ENCODE assay signal across 9 cellular contexts in the genomic region with DNA sequence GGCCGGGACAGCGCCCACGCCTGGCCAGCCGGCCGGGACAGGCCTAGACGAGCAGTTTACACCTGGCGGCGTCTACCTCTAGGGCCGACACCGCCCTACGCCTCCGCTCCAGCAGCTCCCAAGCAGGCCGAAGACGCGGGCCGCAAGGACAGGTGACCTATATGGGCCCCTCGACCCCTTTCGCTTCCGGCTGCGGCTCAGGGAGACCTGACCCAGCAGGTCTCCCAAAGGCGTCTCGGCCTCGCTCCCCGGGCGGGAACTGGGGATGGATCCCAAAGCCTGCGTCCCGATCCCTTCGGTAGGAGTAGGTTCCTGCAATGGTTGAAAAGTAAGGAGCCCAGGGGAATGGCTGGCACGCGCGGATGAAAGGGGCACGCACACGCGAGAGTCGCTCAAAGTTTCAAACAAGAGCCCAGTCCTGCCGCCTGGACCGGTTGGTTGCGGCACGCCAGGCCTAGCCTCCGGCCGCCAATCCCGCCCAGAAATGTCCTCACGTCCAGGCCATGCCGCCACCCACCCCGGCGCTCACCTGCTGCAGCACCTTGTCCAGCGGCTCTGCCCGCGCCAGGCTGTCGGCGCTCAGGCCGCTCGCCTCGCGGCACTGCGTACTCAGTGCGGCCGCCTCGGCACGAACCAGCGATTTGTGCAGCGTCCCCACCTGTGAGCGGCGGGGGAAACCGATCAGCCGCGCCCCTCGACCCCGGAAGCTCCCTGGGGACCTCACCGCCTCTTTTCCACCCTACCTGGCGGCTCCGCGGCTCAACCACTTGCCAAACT. TPM values are rescaled to one million over a fixed set of nuclear protein-coding genes. Genes with fewer than 3 reads are reported as not detected.
A peak's percentile ranks its signal among the peaks of the same experiment; 100 is the strongest.
DNase-seq lines count a peak whose midpoint lies in the region; ATAC-seq and TF ChIP-seq lines count a peak whose summit lies in the region.
"Had no signal": no experiment of that assay in that cellular context is flagged by ENCODE, and none has a peak within 500 bp of the region (broad histone marks: within the 10 kb centered on the region; RNA-seq: fewer than 3 reads in every experiment).

No MANE protein-coding gene starts in this region.

- DNase-seq in activated naive CD8-positive, alpha-beta T cell treated with anti-CD3 and anti-CD28 coated beads, Interleukin-2, amount 50 U/mL, for 24 hours, result no peak
- DNase-seq in MCF 10A (ENCODE audit: unreplicated experiment), result peak; percentile 65
- DNase-seq in lower lobe of right lung, result peak; percentile 73
- DNase-seq in upper lobe of right lung, result peak; percentile 80
- no peak for DNase-seq in effector CD8-positive, alpha-beta T cell (lab: John Stamatoyannopoulos, UW)
- DNase-seq in hypothalamus (lab: John Stamatoyannopoulos, UW), result no peak

- TF ChIP-seq CTCF in MCF 10A (IDR thresholded peaks at IDR 0.05; ENCODE audit: unreplicated experiment), result no peak
- TF ChIP-seq CTCF in lower lobe of right lung (IDR thresholded peaks at IDR 0.05), result no peak
- TF ChIP-seq CTCF in upper lobe of right lung (IDR thresholded peaks at IDR 0.05), result peak; percentile 4

- intact Hi-C loops in MCF 10A (cut with micrococcal nuclease) (loop anchor here (5.0 kb wide), 1 partner anchor 268 kb away; the partner anchor contains the start of gene SLC12A4), lower lobe of right lung (cut with DNase I) (no loop called here), upper lobe of right lung (cut with DNase I) (loop anchor here (10.0 kb wide), 1 partner anchor 150 kb away; the partner anchor contains the start of gene NFATC3)

- H3K27ac ChIP-seq in lower lobe of right lung (peak overlapping the region; percentile 94), upper lobe of right lung (peak overlapping the region; percentile 93)
- H3K27ac ChIP-seq: SK-N-MC had no signal

- peak overlapping the region; percentile 2 for H3K4me3 Mint-ChIP-seq in activated naive CD8-positive, alpha-beta T cell
- H3K4me3 Mint-ChIP-seq in activated naive CD8-positive, alpha-beta T cell treated with anti-CD3 and anti-CD28 coated beads, Interleukin-2, amount 50 U/mL, for 24 hours, result no peak overlapping the region
- peak overlapping the region; percentile 81 for H3K4me3 Mint-ChIP-seq in MCF 10A (ENCODE audit: unreplicated experiment)

- H3K4me3 ChIP-seq in lower lobe of right lung (peak overlapping the region; percentile 78), upper lobe of right lung (peak overlapping the region; percentile 71)
- H3K4me3 ChIP-seq: SK-N-MC had no signal

- H3K4me1 ChIP-seq in lower lobe of right lung (peaks cover 40% of the 10 kb centered on the region), upper lobe of right lung (peaks cover 29% of the 10 kb centered on the region)

- ATAC-seq in activated naive CD8-positive, alpha-beta T cell treated with anti-CD3 and anti-CD28 coated beads, Interleukin-2, amount 50 U/mL, for 24 hours, result no peak
- ATAC-seq in lower lobe of right lung, result peak; percentile 0 to 11
- ATAC-seq in upper lobe of right lung, result no peak
- ATAC-seq in GM21423 (IDR thresholded peaks at IDR 0.05; ENCODE audit: unreplicated experiment), result no peak

- H3K27me3 Mint-ChIP-seq in activated naive CD8-positive, alpha-beta T cell, result no peaks in the 10 kb centered on the region
- H3K27me3 Mint-ChIP-seq in activated naive CD8-positive, alpha-beta T cell treated with anti-CD3 and anti-CD28 coated beads, Interleukin-2, amount 50 U/mL, for 24 hours, result no peaks in the 10 kb centered on the region
- no peaks in the 10 kb centered on the region for H3K27me3 Mint-ChIP-seq in MCF 10A (ENCODE audit: insufficient read depth, unreplicated experiment)

- H3K9me3 Mint-ChIP-seq in activated naive CD8-positive, alpha-beta T cell (ENCODE audit: low read depth), result no peaks in the 10 kb centered on the region
- no peaks in the 10 kb centered on the region for H3K9me3 Mint-ChIP-seq in activated naive CD8-positive, alpha-beta T cell treated with anti-CD3 and anti-CD28 coated beads, Interleukin-2, amount 50 U/mL, for 24 hours
- no peaks in the 10 kb centered on the region for H3K9me3 Mint-ChIP-seq in MCF 10A (ENCODE audit: unreplicated experiment)

- no peaks in the 10 kb centered on the region for H3K36me3 Mint-ChIP-seq in activated naive CD8-positive, alpha-beta T cell
- no peaks in the 10 kb centered on the region for H3K36me3 Mint-ChIP-seq in activated naive CD8-positive, alpha-beta T cell treated with anti-CD3 and anti-CD28 coated beads, Interleukin-2, amount 50 U/mL, for 24 hours (ENCODE audit: low read depth)
- H3K36me3 Mint-ChIP-seq in MCF 10A (ENCODE audit: insufficient read depth, unreplicated experiment), result peaks cover 31% of the 10 kb centered on the region

- H3K27me3 ChIP-seq in lower lobe of right lung (ENCODE audit: low read depth) (no peaks in the 10 kb centered on the region), upper lobe of right lung (no peaks in the 10 kb centered on the region)

- POLR2A ChIA-PET in MCF 10A (lab: Yijun Ruan, JAX), result interaction anchor here (0.6 to 6.0 kb wide), 22 partner anchors 8 to 576 kb away, joined by 3 to 99 read pairs (median 8); partner anchors contain the start of genes DDX28, DUS2, NFATC3 and PLA2G15

- no peak overlapping the region for H3K27ac Mint-ChIP-seq in activated naive CD8-positive, alpha-beta T cell
- no peak overlapping the region for H3K27ac Mint-ChIP-seq in activated naive CD8-positive, alpha-beta T cell treated with anti-CD3 and anti-CD28 coated beads, Interleukin-2, amount 50 U/mL, for 24 hours
- peak overlapping the region; percentile 94 for H3K27ac Mint-ChIP-seq in MCF 10A (ENCODE audit: low read depth, unreplicated experiment)

- H3K4me1 Mint-ChIP-seq in activated naive CD8-positive, alpha-beta T cell (ENCODE audit: low read depth), result peaks cover 30% of the 10 kb centered on the region
- peaks cover 41% of the 10 kb centered on the region for H3K4me1 Mint-ChIP-seq in activated naive CD8-positive, alpha-beta T cell treated with anti-CD3 and anti-CD28 coated beads, Interleukin-2, amount 50 U/mL, for 24 hours
- H3K4me1 Mint-ChIP-seq in MCF 10A (ENCODE audit: insufficient read depth, unreplicated experiment), result peaks cover 16% of the 10 kb centered on the region

- CTCF ChIA-PET in MCF 10A (lab: Yijun Ruan, JAX), result interaction anchor here (0.6 to 4.2 kb wide), 6 partner anchors 63 to 372 kb away, joined by 3 to 18 read pairs (median 3); no protein-coding TSS in a partner anchor

- TSS peak; percentile 25 for BruUV-seq in MCF 10A (replicated peaks; lab: Mats Ljungman, UMichigan)

- H3K36me3 ChIP-seq in lower lobe of right lung, result peaks cover 28% of the 10 kb centered on the region
- H3K36me3 ChIP-seq in upper lobe of right lung, result peaks cover 11% of the 10 kb centered on the region

- no peaks in the 10 kb centered on the region for H3K9me3 ChIP-seq in lower lobe of right lung
- no peaks in the 10 kb centered on the region for H3K9me3 ChIP-seq in upper lobe of right lung

RNA-seq across cellular contexts. Expression of gene ESRP2, which starts 0.6 kb away (rescaled TPM):
- total RNA-seq in MCF 10A (2022) (42.7 and 48.8 TPM in 2 replicates), lower lobe of right lung (64.5 TPM), upper lobe of right lung (61.0 TPM)

RNA-seq across cellular contexts. Expression of gene PLA2G15, which starts 9.9 kb away (rescaled TPM):
- total RNA-seq in MCF 10A (2022), result 4.6 and 6.4 TPM in 2 replicates
- total RNA-seq in lower lobe of right lung, result 45.1 TPM
- 30.4 TPM for total RNA-seq in upper lobe of right lung

RNA-seq across cellular contexts. Expression of gene SLC7A6, which starts 29.0 kb away (rescaled TPM):
- 45.3 and 61.0 TPM in 2 replicates for total RNA-seq in MCF 10A (2022)
- total RNA-seq in lower lobe of right lung, result 47.1 TPM
- 61.9 TPM for total RNA-seq in upper lobe of right lung

Comparison
In these comparisons a context has a peak if more than half of its experiments do, and no peak if none do; other contexts are left out.
1. ATAC-seq: peak in lower lobe of right lung (2 of 2); none in activated naive CD8-positive, alpha-beta T cell treated with anti-CD3 and anti-CD28 coated beads, Interleukin-2, amount 50 U/mL, for 24 hours (single experiment), upper lobe of right lung (single experiment) and GM21423 (single experiment).
2. DNase-seq: peak in MCF 10A (single experiment), lower lobe of right lung (single experiment) and upper lobe of right lung (single experiment); none in activated naive CD8-positive, alpha-beta T cell treated with anti-CD3 and anti-CD28 coated beads, Interleukin-2, amount 50 U/mL, for 24 hours (single experiment), effector CD8-positive, alpha-beta T cell (single experiment) and hypothalamus (0 of 51).